Comparison of ENCODE assay signal across 18 cellular contexts in the genomic region with DNA sequence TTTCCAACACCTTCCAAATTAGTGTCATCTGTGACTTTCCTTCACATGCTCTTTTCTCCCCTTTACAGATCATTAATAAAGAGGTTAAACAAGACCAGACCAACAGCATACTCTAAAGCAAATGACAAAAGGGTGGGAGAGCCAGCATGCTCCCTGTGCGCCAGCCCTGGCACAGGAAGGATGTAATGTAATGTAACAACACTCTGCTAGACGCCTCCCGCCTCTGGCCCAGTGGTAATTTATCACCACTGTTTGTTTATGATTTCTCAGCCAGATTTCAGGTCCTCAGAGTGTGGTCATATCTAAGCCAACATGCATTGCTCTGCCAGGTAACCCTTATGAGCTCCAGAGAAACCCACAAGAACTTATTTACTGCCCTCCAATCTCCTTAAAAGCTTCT.
DNase-seq lines count a peak whose midpoint lies in the region; TF ChIP-seq lines count a peak whose summit lies in the region.
"Had no signal": no experiment of that assay in that cellular context is flagged by ENCODE, and none has a peak within 500 bp of the region (broad histone marks: within the 10 kb centered on the region; RNA-seq: fewer than 3 reads in every experiment).

No MANE protein-coding gene starts in this region.

- TF ChIP-seq POLR2A in suprapubic skin (IDR thresholded peaks at IDR 0.05), result no peak

- no peaks in the 10 kb centered on the region for H3K27me3 ChIP-seq in suprapubic skin
- H3K27me3 ChIP-seq: BE2C had no signal

- no peaks in the 10 kb centered on the region for H3K4me1 ChIP-seq in suprapubic skin
- H3K4me1 ChIP-seq: BE2C had no signal

- no peak for TF ChIP-seq CTCF in nephron progenitor cell (IDR thresholded peaks at IDR 0.05)
- no peak for TF ChIP-seq CTCF in suprapubic skin (IDR thresholded peaks at IDR 0.05)

- no peak overlapping the region for H3K4me3 Mint-ChIP-seq in nephron progenitor cell
- H3K4me3 Mint-ChIP-seq: IgD-negative memory B cell had no signal

- H3K27me3 Mint-ChIP-seq in nephron progenitor cell (ENCODE audit: low read depth, poor library complexity), result peaks cover 5% of the 10 kb centered on the region
- H3K27me3 Mint-ChIP-seq: IgD-negative memory B cell had no signal

- H3K9me3 Mint-ChIP-seq in nephron progenitor cell, result peaks cover 15% of the 10 kb centered on the region

- no peak for TF ChIP-seq EP300 in suprapubic skin (IDR thresholded peaks at IDR 0.05)

- H3K4me1 Mint-ChIP-seq in nephron progenitor cell, result peaks cover 55% of the 10 kb centered on the region
- H3K4me1 Mint-ChIP-seq: IgD-negative memory B cell had no signal

- WGBS in suprapubic skin, result 45% methylated on average over 3 of the region's 3 CpGs

- DNase-seq in H4 (ENCODE audit: low spot score) (peak; percentile 25), M059J (ENCODE audit: low read depth) (peak; percentile 48), astrocyte of the hippocampus (ENCODE audit: low read depth, low spot score) (peak; percentile 18), nephron progenitor cell (no peak), GM03348 (ENCODE audit: low spot score) (no peak), suprapubic skin (ENCODE audit: low spot score in 2 of 2) (no peak), amniotic stem cell (lab: John Stamatoyannopoulos, UW) (no peak)
- DNase-seq: BE2C, DMS53, GM23248, HCEC 1CT, NCI-H1694 treated with DMSO at 0.1 percent for 48 hours, NCI-H345, NCI-H524 treated with DMSO at 0.1 percent for 48 hours, SIG-M5, SK-N-SH had no signal

- H3K36me3 Mint-ChIP-seq in nephron progenitor cell (ENCODE audit: low read depth), result peaks cover 8% of the 10 kb centered on the region

- H3K27ac ChIP-seq in suprapubic skin, result no peak overlapping the region
- H3K27ac ChIP-seq: GM23248, RWPE1 had no signal

- no peaks in the 10 kb centered on the region for H3K36me3 ChIP-seq in suprapubic skin
- H3K36me3 ChIP-seq: BE2C had no signal

- no peaks in the 10 kb centered on the region for H3K9me3 ChIP-seq in suprapubic skin
- H3K9me3 ChIP-seq: BE2C, SK-N-SH had no signal

- no peak overlapping the region for H3K4me3 ChIP-seq in suprapubic skin
- H3K4me3 ChIP-seq: GM23248 had no signal

- peak overlapping the region; percentile 83 for H3K27ac Mint-ChIP-seq in nephron progenitor cell
- H3K27ac Mint-ChIP-seq: IgD-negative memory B cell had no signal

Comparison
In these comparisons a context has a peak if more than half of its experiments do, and no peak if none do; other contexts are left out.
1. DNase-seq: peak in H4 (single experiment), M059J (single experiment) and astrocyte of the hippocampus (single experiment); none in nephron progenitor cell (single experiment), GM03348 (single experiment), suprapubic skin (0 of 2) and amniotic stem cell (single experiment).